Comparison of ENCODE assay signal across 29 cellular contexts in genomic region chr11:114430290-114430689, GRCh38.
"Had no signal": no experiment of that assay in that cellular context is flagged by ENCODE, and none has a peak within 500 bp of the region (broad histone marks: within the 10 kb centered on the region; RNA-seq: fewer than 3 reads in every experiment).

No MANE protein-coding gene starts in this region.

- H3K9ac ChIP-seq: KMS-11 had no signal

- H3K4me1 Mint-ChIP-seq: activated naive CD8-positive, alpha-beta T cell treated with anti-CD3 and anti-CD28 coated beads for 36 hours had no signal

- DNase-seq: activated CD4-positive, alpha-beta memory T cell treated with anti-CD3 and anti-CD28 coated beads, Interleukin-2, amount 10 ng/mL, durations not matched to agents 7 days and 5 days; activated CD4-positive, alpha-beta T cell treated with anti-CD3 and anti-CD28 coated beads for 4 hours; activated CD4-positive, alpha-beta T cell treated with anti-CD3 and anti-CD28 coated beads, Interleukin-2, amount 50 U/mL, for 1 hour; activated CD8-positive, alpha-beta memory T cell treated with anti-CD3 and anti-CD28 coated beads for 24 hours; activated CD8-positive, alpha-beta memory T cell treated with anti-CD3 and anti-CD28 coated beads, Interleukin-2, amount 10 ng/mL, durations not matched to agents 7 days and 5 days; activated CD8-positive, alpha-beta memory T cell treated with anti-CD3 and anti-CD28 coated beads, Interleukin-2, amount 50 U/mL, for 48 hours; activated gamma-delta T cell treated with Interleukin-2 at 50 U/mL for 16 hours; activated naive CD4-positive, alpha-beta T cell treated with anti-CD3 and anti-CD28 coated beads for 36 hours; activated naive CD8-positive, alpha-beta T cell treated with anti-CD3 and anti-CD28 coated beads for 36 hours; amniotic stem cell; aorta; brain microvascular endothelial cell; central memory CD4-positive, alpha-beta T cell; MM.1S; MV-4-11; NCI-H1092; NCI-H1436 treated with DMSO at 0.1 percent for 48 hours; NCI-H1694 treated with DMSO at 0.1 percent for 48 hours; NCI-H2029; NCI-H2171; NCI-H510A; NCI-H526; NCI-H748 treated with DMSO at 0.1 percent for 48 hours; OCI-M1; Right ventricle myocardium superior; T1000 had no signal

- H3K36me3 ChIP-seq: brain microvascular endothelial cell had no signal

- H3K27ac Mint-ChIP-seq: activated CD4-positive, alpha-beta memory T cell treated with anti-CD3 and anti-CD28 coated beads, Interleukin-2, amount 10 ng/mL, durations not matched to agents 7 days and 5 days; activated CD8-positive, alpha-beta memory T cell treated with anti-CD3 and anti-CD28 coated beads, Interleukin-2, amount 10 ng/mL, durations not matched to agents 7 days and 5 days; activated naive CD4-positive, alpha-beta T cell treated with anti-CD3 and anti-CD28 coated beads for 36 hours; activated naive CD8-positive, alpha-beta T cell treated with anti-CD3 and anti-CD28 coated beads for 36 hours; WTC11 had no signal

- H3K36me3 Mint-ChIP-seq: activated CD8-positive, alpha-beta memory T cell treated with anti-CD3 and anti-CD28 coated beads, Interleukin-2, amount 10 ng/mL, durations not matched to agents 7 days and 5 days; WTC11 had no signal

- H3K27me3 Mint-ChIP-seq: activated CD4-positive, alpha-beta memory T cell treated with anti-CD3 and anti-CD28 coated beads, Interleukin-2, amount 10 ng/mL, durations not matched to agents 7 days and 5 days; activated CD8-positive, alpha-beta memory T cell treated with anti-CD3 and anti-CD28 coated beads, Interleukin-2, amount 10 ng/mL, durations not matched to agents 7 days and 5 days; activated naive CD8-positive, alpha-beta T cell treated with anti-CD3 and anti-CD28 coated beads for 36 hours had no signal

- H3K9me3 Mint-ChIP-seq: activated CD4-positive, alpha-beta memory T cell treated with anti-CD3 and anti-CD28 coated beads, Interleukin-2, amount 10 ng/mL, durations not matched to agents 7 days and 5 days; activated naive CD4-positive, alpha-beta T cell treated with anti-CD3 and anti-CD28 coated beads for 36 hours; activated naive CD8-positive, alpha-beta T cell treated with anti-CD3 and anti-CD28 coated beads for 36 hours had no signal

- H3K4me2 ChIP-seq: KMS-11 had no signal

- ATAC-seq: activated CD4-positive, CD25-positive, alpha-beta regulatory T cell treated with anti-CD3 and anti-CD28 coated beads, Interleukin-2, amount 50 U/mL, for 24 hours; activated CD8-positive, alpha-beta memory T cell treated with anti-CD3 and anti-CD28 coated beads, Interleukin-2, amount 10 ng/mL, durations not matched to agents 7 days and 5 days; WTC11 had no signal

- H3K4me3 Mint-ChIP-seq: activated CD4-positive, alpha-beta memory T cell treated with anti-CD3 and anti-CD28 coated beads, Interleukin-2, amount 10 ng/mL, durations not matched to agents 7 days and 5 days; activated CD8-positive, alpha-beta memory T cell treated with anti-CD3 and anti-CD28 coated beads, Interleukin-2, amount 10 ng/mL, durations not matched to agents 7 days and 5 days; activated naive CD4-positive, alpha-beta T cell treated with anti-CD3 and anti-CD28 coated beads for 36 hours; activated naive CD8-positive, alpha-beta T cell treated with anti-CD3 and anti-CD28 coated beads for 36 hours; WTC11 had no signal

- H3K27ac ChIP-seq: brain microvascular endothelial cell, KMS-11 had no signal

- H3K27me3 ChIP-seq: brain microvascular endothelial cell had no signal
